ENCODE assay signal across 1 cellular context in genomic region chr4:174717788-174718187, GRCh38.
TF ChIP-seq lines count a peak whose summit lies in the region.

No MANE protein-coding gene starts in this region.

TF ChIP-seq in HepG2, 621 proteins besides CTCF, POLR2A, EP300 and RAD21 (continued from another document):
- no peak for TF ChIP-seq PRDM10 (CRISPR knock-in tag; IDR thresholded peaks at IDR 0.05; ENCODE audit: low read depth)
- no peak for TF ChIP-seq CC2D1A (CRISPR knock-in tag; IDR thresholded peaks at IDR 0.05)
- TF ChIP-seq REPIN1 (CRISPR knock-in tag; IDR thresholded peaks at IDR 0.05; ENCODE audit: borderline replicate concordance, low read depth), result no peak
- no peak for TF ChIP-seq TSC22D2 (CRISPR knock-in tag; IDR thresholded peaks at IDR 0.05; ENCODE audit: borderline replicate concordance)
- no peak for TF ChIP-seq ZNF484 (CRISPR knock-in tag; IDR thresholded peaks at IDR 0.05; ENCODE audit: borderline replicate concordance, low read depth)
